In genomic region chr17:32150358-32150757, GRCh38 we compare ENCODE assay signal across 18 cellular contexts. TPM values are rescaled to one million over a fixed set of nuclear protein-coding genes. Genes with fewer than 3 reads are reported as not detected.
A peak's percentile ranks its signal among the peaks of the same experiment; 100 is the strongest.
DNase-seq lines count a peak whose midpoint lies in the region; ATAC-seq, FAIRE-seq and TF ChIP-seq lines count a peak whose summit lies in the region.
"Had no signal": no experiment of that assay in that cellular context is flagged by ENCODE, and none has a peak within 500 bp of the region (broad histone marks: within the 10 kb centered on the region; RNA-seq: fewer than 3 reads in every experiment).

No MANE protein-coding gene starts in this region.

- no peaks in the 10 kb centered on the region for H3K27me3 Mint-ChIP-seq in CD8-positive, alpha-beta memory T cell
- H3K27me3 Mint-ChIP-seq in dendritic cell treated with granulocyte-macrophage colony-stimulating factor and Interleukin-4, amounts not matched to agents 40 ng/mL and 50 ng/mL, for 4 days: no peaks in the 10 kb centered on the region
- H3K27me3 Mint-ChIP-seq in stimulated activated memory B cell treated with anti-CD40 and anti-IgM and Interleukin-4, amounts not matched to agents 10 μg/mL and 1 μg/mL and 100 μg/mL, for 72 hours: no peaks in the 10 kb centered on the region

- ATAC-seq in Panc1: no peak
- ATAC-seq in stimulated activated memory B cell treated with anti-CD40 and anti-IgM and Interleukin-4, amounts not matched to agents 10 μg/mL and 1 μg/mL and 100 μg/mL, for 72 hours: no peak

- POLR2A ChIA-PET in CD8-positive, alpha-beta memory T cell (lab: Charles Lee): no interaction called here
- POLR2A ChIA-PET in Panc1 (lab: Charles Lee): no interaction called here

- H3K9me3 ChIP-seq in CD8-positive, alpha-beta memory T cell (ENCODE audit: low read length): no peaks in the 10 kb centered on the region
- no peaks in the 10 kb centered on the region for H3K9me3 ChIP-seq in Panc1 (ENCODE audit: control insufficient read depth, insufficient read depth, low read depth, low read length)
- H3K9me3 ChIP-seq: BLaER1 treated with 17β-estradiol and CSF1 and Interleukin-3, amounts not matched to agents 10 nM and 100 nM; Caco-2 had no signal

- H3K4me1 Mint-ChIP-seq in CD8-positive, alpha-beta memory T cell: peaks cover 30 to 55% (median 43%) of the 10 kb centered on the region in 3 donors
- H3K4me1 Mint-ChIP-seq in dendritic cell treated with granulocyte-macrophage colony-stimulating factor and Interleukin-4, amounts not matched to agents 40 ng/mL and 50 ng/mL, for 4 days (ENCODE audit: low read depth): peaks cover 47% of the 10 kb centered on the region
- H3K4me1 Mint-ChIP-seq in stimulated activated memory B cell treated with anti-CD40 and anti-IgM and Interleukin-4, amounts not matched to agents 10 μg/mL and 1 μg/mL and 100 μg/mL, for 72 hours: peaks cover 27% of the 10 kb centered on the region

- intact Hi-C loops in Panc1 (cut with micrococcal nuclease; ENCODE audit: unreplicated experiment): no loop called here
- intact Hi-C loops in dendritic cell treated with granulocyte-macrophage colony-stimulating factor and Interleukin-4, amounts not matched to agents 40 ng/mL and 50 ng/mL, for 4 days (cut with micrococcal nuclease): no loop called here

- peak overlapping the region in 1 of 7 donors; percentile 47 for H3K4me3 Mint-ChIP-seq in CD8-positive, alpha-beta memory T cell
- no peak overlapping the region for H3K4me3 Mint-ChIP-seq in dendritic cell treated with granulocyte-macrophage colony-stimulating factor and Interleukin-4, amounts not matched to agents 40 ng/mL and 50 ng/mL, for 4 days
- no peak overlapping the region for H3K4me3 Mint-ChIP-seq in stimulated activated memory B cell treated with anti-CD40 and anti-IgM and Interleukin-4, amounts not matched to agents 10 μg/mL and 1 μg/mL and 100 μg/mL, for 72 hours
- H3K4me3 Mint-ChIP-seq: HFFc6 had no signal

- DNase-seq in CD8-positive, alpha-beta memory T cell: no peak
- no peak for DNase-seq in Panc1 (ENCODE audit: low read depth, low spot score)
- no peak for DNase-seq in GM12892 (ENCODE audit: insufficient read length)
- no peak for DNase-seq in COR-L47 (lab: John Stamatoyannopoulos, UW)
- no peak for DNase-seq in OCI-M2 (lab: John Stamatoyannopoulos, UW; ENCODE audit: unreplicated experiment)
- DNase-seq: Caco-2, GDM1, HFFc6, NCI-H1048, NCI-H1436, NCI-H2029, NCI-H345, NCI-H524 treated with DMSO at 0.1 percent for 48 hours had no signal

- no peak for FAIRE-seq in GM12892 (lab: Jason Lieb, UNC)
- FAIRE-seq: H1 had no signal

- H3K27me3 ChIP-seq in CD8-positive, alpha-beta memory T cell (ENCODE audit: insufficient read depth, low read length, poor library complexity, severe bottlenecking): no peaks in the 10 kb centered on the region
- H3K27me3 ChIP-seq in Panc1 (ENCODE audit: control insufficient read depth, insufficient read depth, low read length): no peaks in the 10 kb centered on the region
- H3K27me3 ChIP-seq: BLaER1 treated with 17β-estradiol and CSF1 and Interleukin-3, amounts not matched to agents 10 nM and 100 nM had no signal

- no peak for TF ChIP-seq CTCF in Panc1 (IDR thresholded peaks at IDR 0.05)

- TF ChIP-seq POLR2A in GM12892 (IDR thresholded peaks at IDR 0.05; ENCODE audit: low read depth, low read length): no peak

- BruUV-seq in Panc1 (replicated peaks; lab: Mats Ljungman, UMichigan): TSS peak; percentile 50

- H3K4me1 ChIP-seq in CD8-positive, alpha-beta memory T cell (ENCODE audit: insufficient read depth, low read length): no peaks in the 10 kb centered on the region
- no peaks in the 10 kb centered on the region for H3K4me1 ChIP-seq in Panc1 (ENCODE audit: control insufficient read depth, insufficient read depth, low read length)
- H3K4me1 ChIP-seq: Caco-2 had no signal

- H3K27ac ChIP-seq in CD8-positive, alpha-beta memory T cell (ENCODE audit: low read depth, low read length): no peak overlapping the region
- no peak overlapping the region for H3K27ac ChIP-seq in Panc1 (ENCODE audit: low read length)
- H3K27ac ChIP-seq: HL-60 had no signal

- no peaks in the 10 kb centered on the region for H3K9me3 Mint-ChIP-seq in CD8-positive, alpha-beta memory T cell
- no peaks in the 10 kb centered on the region for H3K9me3 Mint-ChIP-seq in dendritic cell treated with granulocyte-macrophage colony-stimulating factor and Interleukin-4, amounts not matched to agents 40 ng/mL and 50 ng/mL, for 4 days
- H3K9me3 Mint-ChIP-seq in stimulated activated memory B cell treated with anti-CD40 and anti-IgM and Interleukin-4, amounts not matched to agents 10 μg/mL and 1 μg/mL and 100 μg/mL, for 72 hours: no peaks in the 10 kb centered on the region
- H3K9me3 Mint-ChIP-seq: HFFc6 had no signal

- in situ Hi-C loops in Panc1 (cut with HindIII; ENCODE audit: low pct_unique_long_range_greater_than_20kb, low sequenced_read_pairs): no loop called here

- CTCF ChIA-PET in CD8-positive, alpha-beta memory T cell (lab: Charles Lee): interaction anchor here (1.2 kb wide), 1 partner anchor 12 kb away, joined by 4 read pairs; no protein-coding TSS in a partner anchor
- CTCF ChIA-PET in Panc1 (lab: Charles Lee): interaction anchor here (0.5 to 0.9 kb wide), 2 partner anchors 12 to 41 kb away, joined by 3 to 4 read pairs; no protein-coding TSS in a partner anchor

- peak overlapping the region in 5 of 8 donors; percentile 8 to 62 (median 37) for H3K27ac Mint-ChIP-seq in CD8-positive, alpha-beta memory T cell
- H3K27ac Mint-ChIP-seq in dendritic cell treated with granulocyte-macrophage colony-stimulating factor and Interleukin-4, amounts not matched to agents 40 ng/mL and 50 ng/mL, for 4 days: peak overlapping the region; percentile 66
- peak overlapping the region; percentile 45 for H3K27ac Mint-ChIP-seq in stimulated activated memory B cell treated with anti-CD40 and anti-IgM and Interleukin-4, amounts not matched to agents 10 μg/mL and 1 μg/mL and 100 μg/mL, for 72 hours
- H3K27ac Mint-ChIP-seq: HFFc6 had no signal

- no peak overlapping the region for H3K4me3 ChIP-seq in CD8-positive, alpha-beta memory T cell (ENCODE audit: low read length)
- H3K4me3 ChIP-seq in Panc1 (ENCODE audit: low read depth in 2 of 2, low read length in 2 of 2): no peak overlapping the region
- H3K4me3 ChIP-seq: BLaER1 treated with 17β-estradiol and CSF1 and Interleukin-3, amounts not matched to agents 10 nM and 100 nM had no signal

- peaks cover 5 to 49% (median 15%) of the 10 kb centered on the region in 3 donors for H3K36me3 Mint-ChIP-seq in CD8-positive, alpha-beta memory T cell
- H3K36me3 Mint-ChIP-seq in dendritic cell treated with granulocyte-macrophage colony-stimulating factor and Interleukin-4, amounts not matched to agents 40 ng/mL and 50 ng/mL, for 4 days (ENCODE audit: low read depth): peaks cover 44% of the 10 kb centered on the region
- H3K36me3 Mint-ChIP-seq in stimulated activated memory B cell treated with anti-CD40 and anti-IgM and Interleukin-4, amounts not matched to agents 10 μg/mL and 1 μg/mL and 100 μg/mL, for 72 hours: peaks cover 35% of the 10 kb centered on the region

- H3K36me3 ChIP-seq in CD8-positive, alpha-beta memory T cell (ENCODE audit: insufficient read depth, low read length): peaks cover 8% of the 10 kb centered on the region
- no peaks in the 10 kb centered on the region for H3K36me3 ChIP-seq in Panc1 (ENCODE audit: control insufficient read depth, insufficient read depth, low read length)

RNA-seq across cellular contexts. Expression of gene RHOT1, which starts 8.1 kb away (rescaled TPM):
- 10 to 100 TPM; 20.6 to 22.5 TPM for total RNA-seq in CD8-positive, alpha-beta memory T cell
- polyA plus RNA-seq in CD8-positive, alpha-beta memory T cell: 31.2 TPM
- 39.2 TPM for total RNA-seq in Panc1 (2021; ENCODE audit: unreplicated experiment)
- polyA plus RNA-seq in Panc1 (2012; ENCODE audit: insufficient read length): 23.5 TPM
- polyA plus RNA-seq in GM12892 (2012; ENCODE audit: missing spikeins): 29.7 TPM
